ENCODE assay signal across 1 cellular context in genomic region chr3:119293105-119293683, GRCh38.
TF ChIP-seq lines count a peak whose summit lies in the region.

No MANE protein-coding gene starts in this region.

TF ChIP-seq in A549, 52 proteins besides CTCF, POLR2A, EP300 and RAD21 (continued from another document):
- TF ChIP-seq PHF8 (IDR thresholded peaks at IDR 0.05; ENCODE audit: borderline replicate concordance, low read depth) (no peak), REST (IDR thresholded peaks at IDR 0.05) (no peak), RARB (CRISPR knock-in tag; IDR thresholded peaks at IDR 0.05) (no peak), MAZ (IDR thresholded peaks at IDR 0.05; ENCODE audit: borderline replicate concordance, low read depth, low read length) (no peak), GATA3 (IDR thresholded peaks at IDR 0.05; ENCODE audit: borderline replicate concordance) (no peak), RCOR1 (IDR thresholded peaks at IDR 0.05; ENCODE audit: low read depth, low read length) (no peak), CBX8 (IDR thresholded peaks at IDR 0.05) (no peak), TP53 (CRISPR knock-in tag; IDR thresholded peaks at IDR 0.05) (no peak), ZSCAN20 (CRISPR knock-in tag; IDR thresholded peaks at IDR 0.05) (no peak), JUNB (IDR thresholded peaks at IDR 0.05) (no peak), CEBPB (IDR thresholded peaks at IDR 0.05) (no peak)
